In the genomic region with DNA sequence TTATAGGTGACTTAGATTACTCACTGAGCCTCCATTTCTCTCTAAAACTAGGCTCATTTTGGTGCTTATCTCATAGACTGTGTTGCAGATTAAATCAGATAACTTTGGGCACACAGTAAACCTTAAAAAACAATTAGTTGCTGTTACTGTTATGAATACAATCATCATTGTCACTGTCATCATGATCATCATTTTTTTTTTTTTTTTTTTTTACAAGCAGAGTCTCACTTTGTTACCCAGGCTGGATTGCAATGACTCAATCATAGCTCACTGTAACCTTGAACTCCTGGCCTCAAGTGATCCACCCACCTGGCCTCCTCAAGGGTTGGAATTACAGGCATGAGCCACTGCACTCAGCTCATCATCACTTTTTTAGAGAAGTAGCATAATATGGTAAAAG, we compare ENCODE assay signal across 19 cellular contexts. TPM values are rescaled to one million over a fixed set of nuclear protein-coding genes. Genes with fewer than 3 reads are reported as not detected.
DNase-seq lines count a peak whose midpoint lies in the region; ATAC-seq and TF ChIP-seq lines count a peak whose summit lies in the region.
"Had no signal": no experiment of that assay in that cellular context is flagged by ENCODE, and none has a peak within 500 bp of the region (broad histone marks: within the 10 kb centered on the region; RNA-seq: fewer than 3 reads in every experiment).

No MANE protein-coding gene starts in this region.

- CTCF ChIA-PET in CD8-positive, alpha-beta T cell (lab: Charles Lee), result no interaction called here

- H3K36me3 Mint-ChIP-seq in activated naive CD8-positive, alpha-beta T cell, result peaks cover 19% of the 10 kb centered on the region
- H3K36me3 Mint-ChIP-seq in activated naive CD8-positive, alpha-beta T cell treated with anti-CD3 and anti-CD28 coated beads for 36 hours, result peaks cover 27% of the 10 kb centered on the region
- peaks cover 52% of the 10 kb centered on the region for H3K36me3 Mint-ChIP-seq in activated T-cell treated with anti-CD3 and anti-CD28 coated beads, Interleukin-2, amount 50 U/mL, for 24 hours (ENCODE audit: low read depth)
- peaks cover 25% of the 10 kb centered on the region for H3K36me3 Mint-ChIP-seq in CD8-positive, alpha-beta T cell

- H3K27ac Mint-ChIP-seq in activated naive CD8-positive, alpha-beta T cell, result peak overlapping the region; percentile 41
- no peak overlapping the region for H3K27ac Mint-ChIP-seq in activated naive CD8-positive, alpha-beta T cell treated with anti-CD3 and anti-CD28 coated beads for 36 hours
- H3K27ac Mint-ChIP-seq in activated T-cell treated with anti-CD3 and anti-CD28 coated beads, Interleukin-2, amount 50 U/mL, for 24 hours, result peak overlapping the region; percentile 32
- no peak overlapping the region for H3K27ac Mint-ChIP-seq in stimulated activated naive CD8-positive, alpha-beta T cell treated with anti-CD3 and anti-CD28 coated beads, Interleukin-15, amount 100 ng/mL, for 72 hours
- no peak overlapping the region for H3K27ac Mint-ChIP-seq in CD8-positive, alpha-beta T cell
- H3K27ac Mint-ChIP-seq: CD4-positive, CD25-positive, alpha-beta regulatory T cell; dendritic cell treated with granulocyte-macrophage colony-stimulating factor and Interleukin-4, amounts not matched to agents 40 ng/mL and 50 ng/mL, for 4 days; mesothelial cell of epicardium; stimulated activated naive CD8-positive, alpha-beta T cell treated with anti-CD3 and anti-CD28 coated beads, Interleukin-15, Interleukin-2, amounts not matched to agents 100 ng/mL and 50 ng/mL, for 24 hours had no signal

- peaks cover 13% of the 10 kb centered on the region for H3K4me1 Mint-ChIP-seq in activated naive CD8-positive, alpha-beta T cell (ENCODE audit: low read depth)
- H3K4me1 Mint-ChIP-seq in activated naive CD8-positive, alpha-beta T cell treated with anti-CD3 and anti-CD28 coated beads for 36 hours, result peaks cover 8% of the 10 kb centered on the region
- H3K4me1 Mint-ChIP-seq in activated T-cell treated with anti-CD3 and anti-CD28 coated beads, Interleukin-2, amount 50 U/mL, for 24 hours (ENCODE audit: low read depth), result peaks cover 20% of the 10 kb centered on the region
- no peaks in the 10 kb centered on the region for H3K4me1 Mint-ChIP-seq in stimulated activated naive CD8-positive, alpha-beta T cell treated with anti-CD3 and anti-CD28 coated beads, Interleukin-15, amount 100 ng/mL, for 72 hours
- peaks cover 3% of the 10 kb centered on the region for H3K4me1 Mint-ChIP-seq in CD8-positive, alpha-beta T cell (ENCODE audit: low read depth)
- H3K4me1 Mint-ChIP-seq: mesothelial cell of epicardium, nephron progenitor cell had no signal

- H3K27ac ChIP-seq in CD8-positive, alpha-beta T cell (ENCODE audit: low read depth, low read length), result no peak overlapping the region
- H3K27ac ChIP-seq: skin epidermis, upper lobe of left lung had no signal

- H3K4me3 Mint-ChIP-seq in activated naive CD8-positive, alpha-beta T cell, result no peak overlapping the region
- no peak overlapping the region for H3K4me3 Mint-ChIP-seq in activated naive CD8-positive, alpha-beta T cell treated with anti-CD3 and anti-CD28 coated beads for 36 hours
- H3K4me3 Mint-ChIP-seq in activated T-cell treated with anti-CD3 and anti-CD28 coated beads, Interleukin-2, amount 50 U/mL, for 24 hours, result no peak overlapping the region
- H3K4me3 Mint-ChIP-seq in stimulated activated naive CD8-positive, alpha-beta T cell treated with anti-CD3 and anti-CD28 coated beads, Interleukin-15, amount 100 ng/mL, for 72 hours, result no peak overlapping the region
- no peak overlapping the region for H3K4me3 Mint-ChIP-seq in CD8-positive, alpha-beta T cell
- H3K4me3 Mint-ChIP-seq: CD4-positive, CD25-positive, alpha-beta regulatory T cell; dendritic cell treated with granulocyte-macrophage colony-stimulating factor and Interleukin-4, amounts not matched to agents 40 ng/mL and 50 ng/mL, for 4 days; mesothelial cell of epicardium; nephron progenitor cell; stimulated activated naive CD8-positive, alpha-beta T cell treated with anti-CD3 and anti-CD28 coated beads, Interleukin-15, Interleukin-2, amounts not matched to agents 100 ng/mL and 50 ng/mL, for 24 hours had no signal

- H3K9me3 Mint-ChIP-seq in activated naive CD8-positive, alpha-beta T cell (ENCODE audit: low read depth), result no peaks in the 10 kb centered on the region
- no peaks in the 10 kb centered on the region for H3K9me3 Mint-ChIP-seq in activated naive CD8-positive, alpha-beta T cell treated with anti-CD3 and anti-CD28 coated beads for 36 hours
- no peaks in the 10 kb centered on the region for H3K9me3 Mint-ChIP-seq in activated T-cell treated with anti-CD3 and anti-CD28 coated beads, Interleukin-2, amount 50 U/mL, for 24 hours
- H3K9me3 Mint-ChIP-seq in stimulated activated naive CD8-positive, alpha-beta T cell treated with anti-CD3 and anti-CD28 coated beads, Interleukin-15, amount 100 ng/mL, for 72 hours, result no peaks in the 10 kb centered on the region
- H3K9me3 Mint-ChIP-seq in CD8-positive, alpha-beta T cell, result no peaks in the 10 kb centered on the region
- H3K9me3 Mint-ChIP-seq: CD4-positive, CD25-positive, alpha-beta regulatory T cell; dendritic cell treated with granulocyte-macrophage colony-stimulating factor and Interleukin-4, amounts not matched to agents 40 ng/mL and 50 ng/mL, for 4 days; mesothelial cell of epicardium had no signal

- no peaks in the 10 kb centered on the region for H3K9me3 ChIP-seq in CD8-positive, alpha-beta T cell (ENCODE audit: low read length)
- no peaks in the 10 kb centered on the region for H3K9me3 ChIP-seq in MG63
- H3K9me3 ChIP-seq: upper lobe of left lung had no signal

- H3K4me3 ChIP-seq in CD8-positive, alpha-beta T cell (ENCODE audit: low read depth, low read length), result no peak overlapping the region
- no peak overlapping the region for H3K4me3 ChIP-seq in MG63
- H3K4me3 ChIP-seq: skin epidermis, upper lobe of left lung had no signal

- no peaks in the 10 kb centered on the region for H3K27me3 Mint-ChIP-seq in activated naive CD8-positive, alpha-beta T cell
- no peaks in the 10 kb centered on the region for H3K27me3 Mint-ChIP-seq in activated naive CD8-positive, alpha-beta T cell treated with anti-CD3 and anti-CD28 coated beads for 36 hours
- H3K27me3 Mint-ChIP-seq in activated T-cell treated with anti-CD3 and anti-CD28 coated beads, Interleukin-2, amount 50 U/mL, for 24 hours, result no peaks in the 10 kb centered on the region
- no peaks in the 10 kb centered on the region for H3K27me3 Mint-ChIP-seq in stimulated activated naive CD8-positive, alpha-beta T cell treated with anti-CD3 and anti-CD28 coated beads, Interleukin-15, amount 100 ng/mL, for 72 hours
- no peaks in the 10 kb centered on the region for H3K27me3 Mint-ChIP-seq in CD8-positive, alpha-beta T cell (ENCODE audit: low read depth)
- H3K27me3 Mint-ChIP-seq: CD4-positive, CD25-positive, alpha-beta regulatory T cell; dendritic cell treated with granulocyte-macrophage colony-stimulating factor and Interleukin-4, amounts not matched to agents 40 ng/mL and 50 ng/mL, for 4 days; stimulated activated naive CD8-positive, alpha-beta T cell treated with anti-CD3 and anti-CD28 coated beads, Interleukin-15, Interleukin-2, amounts not matched to agents 100 ng/mL and 50 ng/mL, for 24 hours had no signal

- no peak for DNase-seq in activated naive CD8-positive, alpha-beta T cell treated with anti-CD3 and anti-CD28 coated beads for 36 hours
- DNase-seq in activated T-cell treated with anti-CD3 and anti-CD28 coated beads, Interleukin-2, amount 50 U/mL, for 24 hours, result no peak
- DNase-seq in iris pigment epithelial cell (ENCODE audit: low read depth) (peak; percentile 23), HK-2 (ENCODE audit: unreplicated experiment) (no peak), MG63 (no peak)
- DNase-seq in stimulated activated naive CD8-positive, alpha-beta T cell treated with anti-CD3 and anti-CD28 coated beads, Interleukin-15, amount 100 ng/mL, for 72 hours, result no peak
- no peak for DNase-seq in CD8-positive, alpha-beta T cell
- DNase-seq: CD4-positive, CD25-positive, alpha-beta regulatory T cell; foreskin melanocyte; left cardiac atrium; NCI-H2029; NCI-H446 treated with DMSO at 0.1 percent for 48 hours; nephron progenitor cell; upper lobe of left lung had no signal

- H3K4me1 ChIP-seq in CD8-positive, alpha-beta T cell (ENCODE audit: insufficient read depth, low read length), result no peaks in the 10 kb centered on the region
- H3K4me1 ChIP-seq: upper lobe of left lung had no signal

- no peak for TF ChIP-seq CTCF in CD8-positive, alpha-beta T cell (IDR thresholded peaks at IDR 0.05)

- POLR2A ChIA-PET in CD8-positive, alpha-beta T cell (lab: Charles Lee), result no interaction called here

- H3K36me3 ChIP-seq in CD8-positive, alpha-beta T cell (ENCODE audit: insufficient read depth, low read length), result no peaks in the 10 kb centered on the region
- H3K36me3 ChIP-seq in MG63, result 0 out of 2 replicates have a peak, but pooled peaks cover 3% of the 10 kb centered on the region
- H3K36me3 ChIP-seq: upper lobe of left lung had no signal

- peak; percentile 64 for ATAC-seq in stimulated activated naive CD8-positive, alpha-beta T cell treated with anti-CD3 and anti-CD28 coated beads, Interleukin-15, amount 100 ng/mL, for 72 hours
- ATAC-seq in CD8-positive, alpha-beta T cell, result no peak
- ATAC-seq: left cardiac atrium had no signal

- no peaks in the 10 kb centered on the region for H3K27me3 ChIP-seq in CD8-positive, alpha-beta T cell (ENCODE audit: insufficient read depth, low read length)
- H3K27me3 ChIP-seq in MG63, result no peaks in the 10 kb centered on the region
- H3K27me3 ChIP-seq: upper lobe of left lung had no signal

- intact Hi-C loops in CD8-positive, alpha-beta T cell (cut with DNase I, micrococcal nuclease), result loop anchor here in 1 of 2 experiments (10.0 kb wide), 1 partner anchor 226 kb away; no protein-coding TSS in a partner anchor

RNA-seq across cellular contexts. Expression of a gene that starts 60.0 kb away (rescaled TPM):
- 10 to 100 TPM; 22.6 to 23.1 TPM for total RNA-seq in activated naive CD8-positive, alpha-beta T cell treated with anti-CD3 and anti-CD28 coated beads for 36 hours
- total RNA-seq in CD8-positive, alpha-beta T cell, result 10 to 100 TPM; 16.3 to 16.5 TPM
- total RNA-seq in MG63 (2014; rRNA removed; shearing (Covaris generic); ENCODE audit: low replicate concordance), result 10.5 and 18.8 TPM in 2 replicates

Comparison
In these comparisons a context has a peak if more than half of its experiments do, and no peak if none do; other contexts are left out.
1. H3K27ac Mint-ChIP-seq: peak in activated naive CD8-positive, alpha-beta T cell (single experiment) and activated T-cell treated with anti-CD3 and anti-CD28 coated beads, Interleukin-2, amount 50 U/mL, for 24 hours (single experiment); none in activated naive CD8-positive, alpha-beta T cell treated with anti-CD3 and anti-CD28 coated beads for 36 hours (single experiment), stimulated activated naive CD8-positive, alpha-beta T cell treated with anti-CD3 and anti-CD28 coated beads, Interleukin-15, amount 100 ng/mL, for 72 hours (0 of 2) and CD8-positive, alpha-beta T cell (single experiment).